In the genomic region with DNA sequence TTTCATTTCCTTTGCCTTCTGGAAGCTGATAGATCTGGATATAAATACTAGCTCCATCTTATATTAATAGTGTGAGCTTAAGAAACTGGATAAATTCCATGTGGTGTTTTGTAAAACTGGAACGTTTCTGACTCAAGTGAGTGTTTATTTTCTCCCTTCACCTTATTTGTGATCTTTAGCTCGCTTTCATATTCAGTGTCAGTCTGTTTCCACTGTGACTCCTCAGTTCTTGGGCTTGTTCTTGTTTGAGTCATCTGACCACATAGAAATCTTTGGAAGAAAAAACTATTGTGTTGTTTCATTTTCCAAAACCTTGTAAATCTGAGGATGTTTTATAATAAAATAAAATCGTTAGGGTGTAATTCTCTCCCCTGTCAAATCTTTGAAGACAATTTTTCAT, we compare ENCODE assay signal across 16 cellular contexts.
DNase-seq lines count a peak whose midpoint lies in the region; ATAC-seq and TF ChIP-seq lines count a peak whose summit lies in the region.
"Had no signal": no experiment of that assay in that cellular context is flagged by ENCODE, and none has a peak within 500 bp of the region (broad histone marks: within the 10 kb centered on the region; RNA-seq: fewer than 3 reads in every experiment).

No MANE protein-coding gene starts in this region.

- DNase-seq in H4 (ENCODE audit: low spot score) (peak; percentile 88), RWPE2 (ENCODE audit: low spot score) (no peak), fibroblast of lung (ENCODE audit: low read depth in 2 of 2) (peak; percentile 54 to 85), smooth muscle cell (lab: John Stamatoyannopoulos, UW; ENCODE audit: unreplicated experiment) (no peak), T-helper 9 cell (no peak)
- no peak for DNase-seq in T-helper 2 cell treated with Interferon-gamma antibody and Interleukin-4, amounts not matched to agents 5 μg/mL and 100 μg/mL, for 36 hours (ENCODE audit: low spot score)
- DNase-seq: activated CD4-positive, alpha-beta T cell treated with anti-CD3 and anti-CD28 coated beads for 48 hours; CD4-positive, alpha-beta memory T cell; NCI-H1417; Peyer's patch; T-helper 17 cell had no signal

- H3K36me3 ChIP-seq in RWPE2 (ENCODE audit: low read depth) (no peaks in the 10 kb centered on the region), fibroblast of lung (ENCODE audit: control insufficient read depth, insufficient read depth, low read length) (no peaks in the 10 kb centered on the region), smooth muscle cell (ENCODE audit: low read depth) (no peaks in the 10 kb centered on the region)
- H3K36me3 ChIP-seq: cardiac muscle cell, neural progenitor cell, Peyer's patch had no signal

- no peaks in the 10 kb centered on the region for H3F3A ChIP-seq in smooth muscle cell (ENCODE audit: low read depth)

- H3K9me3 ChIP-seq in RWPE2 (ENCODE audit: severe bottlenecking) (no peaks in the 10 kb centered on the region), fibroblast of lung (ENCODE audit: control insufficient read depth, insufficient read depth, low read depth, low read length) (no peaks in the 10 kb centered on the region), smooth muscle cell (replicated peaks; ENCODE audit: low read depth) (no peaks in the 10 kb centered on the region)
- H3K9me3 ChIP-seq: Peyer's patch had no signal

- H3K9me3 Mint-ChIP-seq in T-helper 2 cell treated with Interferon-gamma antibody and Interleukin-4, amounts not matched to agents 5 μg/mL and 100 μg/mL, for 36 hours = peaks cover 3% of the 10 kb centered on the region
- H3K9me3 Mint-ChIP-seq: neural progenitor cell had no signal

- H3K4me3 ChIP-seq in RWPE2 (ENCODE audit: severe bottlenecking) = no peak overlapping the region
- no peak overlapping the region for H3K4me3 ChIP-seq in fibroblast of lung (replicated peaks in 1 of 4; ENCODE audit: control extremely low read depth in 1 of 4, insufficient read depth in 1 of 4, low read depth in 3 of 4, low read length in 4 of 4)
- no peak overlapping the region for H3K4me3 ChIP-seq in smooth muscle cell
- H3K4me3 ChIP-seq: cardiac muscle cell, neural progenitor cell, Peyer's patch had no signal

- H3K27ac ChIP-seq in RWPE2 (ENCODE audit: poor library complexity, severe bottlenecking) (peak overlapping the region; percentile 23), fibroblast of lung (ENCODE audit: insufficient read depth, low read length) (no peak overlapping the region), smooth muscle cell (ENCODE audit: low read depth) (peak overlapping the region; percentile 22)
- H3K27ac ChIP-seq: cardiac muscle cell, neural progenitor cell, Peyer's patch had no signal

- H3K4me3 Mint-ChIP-seq in T-helper 2 cell treated with Interferon-gamma antibody and Interleukin-4, amounts not matched to agents 5 μg/mL and 100 μg/mL, for 36 hours = no peak overlapping the region
- H3K4me3 Mint-ChIP-seq: activated T-helper 1 cell treated with anti-CD3 and anti-CD28 coated beads, Interleukin-12 subunit alpha, Interleukin-12 subunit beta, Interleukin-2, Interleukin-4 antibody, amounts not matched to agents 30 ng/mL and 10 ng/mL and 1 ng/mL, durations not matched to agents 14 hours and 24 hours and 36 hours; CD4-positive, alpha-beta memory T cell; neural progenitor cell; T-helper 17 cell had no signal

- no peak overlapping the region for H3K9ac ChIP-seq in fibroblast of lung (ENCODE audit: insufficient read depth, low read length)
- H3K9ac ChIP-seq in smooth muscle cell (ENCODE audit: low read depth) = no peak overlapping the region
- H3K9ac ChIP-seq: neural progenitor cell had no signal

- H3K27ac Mint-ChIP-seq in T-helper 2 cell treated with Interferon-gamma antibody and Interleukin-4, amounts not matched to agents 5 μg/mL and 100 μg/mL, for 36 hours = no peak overlapping the region
- H3K27ac Mint-ChIP-seq: activated T-helper 1 cell treated with anti-CD3 and anti-CD28 coated beads, Interleukin-12 subunit alpha, Interleukin-12 subunit beta, Interleukin-2, Interleukin-4 antibody, amounts not matched to agents 30 ng/mL and 10 ng/mL and 1 ng/mL, durations not matched to agents 14 hours and 24 hours and 36 hours; CD4-positive, alpha-beta memory T cell; neural progenitor cell; T-helper 17 cell had no signal

- TF ChIP-seq CTCF in RWPE2 (IDR thresholded peaks at IDR 0.05; ENCODE audit: poor library complexity, severe bottlenecking) (no peak), fibroblast of lung (conservative IDR thresholded peaks at IDR 0.05 in 1 of 2, IDR thresholded peaks at IDR 0.05 in 1 of 2; ENCODE audit: low read depth in 1 of 2, low read length in 2 of 2) (no peak), smooth muscle cell (IDR thresholded peaks at IDR 0.05; ENCODE audit: borderline replicate concordance, insufficient read depth, poor library complexity, severe bottlenecking) (no peak)

- 33% methylated on average over 3 of the region's 3 CpGs for WGBS in smooth muscle cell (ENCODE audit: low lambda C conversion rate)

- ATAC-seq in RWPE2 (ENCODE audit: low read depth) (peak; percentile 86), GM21423 (IDR thresholded peaks at IDR 0.05; ENCODE audit: unreplicated experiment) (no peak), HG03097 (IDR thresholded peaks at IDR 0.05; ENCODE audit: low FRiP score, unreplicated experiment) (no peak)
- ATAC-seq: T-helper 17 cell had no signal

- H2AFZ ChIP-seq in fibroblast of lung (ENCODE audit: low read length) (no peak overlapping the region), smooth muscle cell (ENCODE audit: low read depth) (no peak overlapping the region)
- H2AFZ ChIP-seq: neural progenitor cell had no signal

- H3K4me2 ChIP-seq in fibroblast of lung (ENCODE audit: extremely low read depth, insufficient read depth, low read length) = no peak overlapping the region
- peak overlapping the region; percentile 38 for H3K4me2 ChIP-seq in smooth muscle cell
- H3K4me2 ChIP-seq: neural progenitor cell had no signal

- no peaks in the 10 kb centered on the region for H3K4me1 Mint-ChIP-seq in T-helper 2 cell treated with Interferon-gamma antibody and Interleukin-4, amounts not matched to agents 5 μg/mL and 100 μg/mL, for 36 hours (ENCODE audit: low read depth)
- H3K4me1 Mint-ChIP-seq: CD4-positive, alpha-beta memory T cell; T-helper 17 cell had no signal

- no peaks in the 10 kb centered on the region for H3K27me3 Mint-ChIP-seq in T-helper 2 cell treated with Interferon-gamma antibody and Interleukin-4, amounts not matched to agents 5 μg/mL and 100 μg/mL, for 36 hours (ENCODE audit: low read depth)
- H3K27me3 Mint-ChIP-seq: CD4-positive, alpha-beta memory T cell; T-helper 17 cell had no signal

- H3K79me2 ChIP-seq in fibroblast of lung (ENCODE audit: control insufficient read depth, insufficient read depth, low read length) = no peaks in the 10 kb centered on the region
- no peaks in the 10 kb centered on the region for H3K79me2 ChIP-seq in smooth muscle cell (ENCODE audit: low read depth)

- no peaks in the 10 kb centered on the region for H3K36me3 Mint-ChIP-seq in T-helper 2 cell treated with Interferon-gamma antibody and Interleukin-4, amounts not matched to agents 5 μg/mL and 100 μg/mL, for 36 hours (ENCODE audit: low read depth)
- H3K36me3 Mint-ChIP-seq: CD4-positive, alpha-beta memory T cell; neural progenitor cell had no signal

- H4K20me1 ChIP-seq in fibroblast of lung (ENCODE audit: control insufficient read depth, extremely low read depth, insufficient read depth, low read length) (no peaks in the 10 kb centered on the region), smooth muscle cell (ENCODE audit: low read depth) (no peaks in the 10 kb centered on the region)

- H3K27me3 ChIP-seq in RWPE2 (ENCODE audit: insufficient read depth, poor library complexity, severe bottlenecking) (no peaks in the 10 kb centered on the region), fibroblast of lung (ENCODE audit: control insufficient read depth, insufficient read depth, low read length) (no peaks in the 10 kb centered on the region), smooth muscle cell (ENCODE audit: low read depth) (no peaks in the 10 kb centered on the region)
- H3K27me3 ChIP-seq: cardiac muscle cell, neural progenitor cell, Peyer's patch had no signal

- peaks cover 29% of the 10 kb centered on the region for H3K4me1 ChIP-seq in RWPE2 (ENCODE audit: insufficient read depth, poor library complexity, severe bottlenecking)
- H3K4me1 ChIP-seq in fibroblast of lung (ENCODE audit: control insufficient read depth, extremely low read depth, insufficient read depth, low read length) = no peaks in the 10 kb centered on the region
- H3K4me1 ChIP-seq in smooth muscle cell (ENCODE audit: low read depth) = no peaks in the 10 kb centered on the region
- H3K4me1 ChIP-seq: Peyer's patch had no signal

Comparison
In these comparisons a context has a peak if more than half of its experiments do, and no peak if none do; other contexts are left out.
1. DNase-seq: peak in H4 (single experiment) and fibroblast of lung (2 of 2); none in RWPE2 (single experiment), smooth muscle cell (single experiment), T-helper 2 cell treated with Interferon-gamma antibody and Interleukin-4, amounts not matched to agents 5 μg/mL and 100 μg/mL, for 36 hours (single experiment) and T-helper 9 cell (single experiment).